In genomic region chr14:103382375-103382774, GRCh38 we compare ENCODE assay signal across 1 cellular context.
TF ChIP-seq lines count a peak whose summit lies in the region.

No MANE protein-coding gene starts in this region.

TF ChIP-seq in H1, 55 proteins besides CTCF, POLR2A, EP300 and RAD21:
- TF ChIP-seq, protein P1, sequence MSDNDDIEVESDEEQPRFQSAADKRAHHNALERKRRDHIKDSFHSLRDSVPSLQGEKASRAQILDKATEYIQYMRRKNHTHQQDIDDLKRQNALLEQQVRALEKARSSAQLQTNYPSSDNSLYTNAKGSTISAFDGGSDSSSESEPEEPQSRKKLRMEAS (IDR thresholded peaks at IDR 0.05): no peak
- TF ChIP-seq TBP (IDR thresholded peaks at IDR 0.05; ENCODE audit: low read depth, low read length) (no peak), E2F6 (IDR thresholded peaks at IDR 0.05) (no peak), TCF12 (IDR thresholded peaks at IDR 0.05; ENCODE audit: low read depth, low read length) (no peak), BACH1 (IDR thresholded peaks at IDR 0.05; ENCODE audit: low read length) (no peak), EGR1 (IDR thresholded peaks at IDR 0.05; ENCODE audit: borderline replicate concordance, low read depth, low read length) (no peak), CEBPB (IDR thresholded peaks at IDR 0.05; ENCODE audit: low read depth, low read length) (no peak), SP2 (IDR thresholded peaks at IDR 0.05; ENCODE audit: low read length) (no peak), RXRA (IDR thresholded peaks at IDR 0.05; ENCODE audit: insufficient read depth, low read depth, low read length) (no peak), HDAC6 (IDR thresholded peaks at IDR 0.05; ENCODE audit: low read depth, low read length) (no peak), ATF3 (IDR thresholded peaks at IDR 0.05; ENCODE audit: insufficient read depth, low read depth, low read length) (no peak), USF2 (IDR thresholded peaks at IDR 0.05; ENCODE audit: low read length) (no peak)
